In the genomic region with DNA sequence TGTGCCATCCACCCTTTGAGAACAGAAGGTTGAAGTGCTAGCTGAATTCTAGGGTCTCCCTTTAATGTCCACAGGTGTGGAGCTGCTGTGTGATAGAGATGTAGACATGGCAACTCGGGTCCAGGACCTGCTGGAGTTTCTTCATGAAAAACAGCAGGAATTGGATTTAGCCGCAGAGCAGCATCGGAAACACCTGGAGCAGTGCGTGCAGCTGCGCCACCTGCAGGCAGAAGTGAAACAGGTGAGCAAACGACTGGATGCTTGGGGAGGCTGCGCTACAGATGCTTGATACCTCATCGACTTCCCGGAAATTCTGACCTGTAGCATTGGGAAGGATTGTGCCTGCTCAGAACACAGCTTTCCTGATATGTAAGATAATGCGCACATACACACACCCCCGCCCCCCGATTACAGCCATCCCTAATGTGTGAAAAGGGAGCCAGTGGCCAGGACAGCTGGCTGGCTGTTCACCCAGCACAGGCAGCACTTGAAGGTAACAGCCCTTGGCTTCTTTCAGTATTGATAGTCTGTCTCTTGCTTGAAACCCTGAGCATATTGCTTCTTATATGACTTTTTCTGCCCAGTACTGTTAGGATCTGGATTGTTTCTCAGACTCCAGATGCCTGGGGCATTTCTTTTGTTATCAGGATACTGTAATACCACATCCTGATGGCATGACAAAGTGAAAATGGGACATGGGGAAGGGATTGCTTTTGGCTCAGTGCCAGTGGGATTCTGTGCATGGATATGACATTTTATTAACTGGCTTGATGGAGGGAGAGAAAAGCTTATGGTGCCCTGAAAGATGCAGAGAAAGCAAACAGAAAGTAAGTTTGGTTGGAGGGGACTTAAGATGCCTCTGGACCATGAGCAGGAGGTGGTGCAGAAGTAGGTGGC, we compare ENCODE assay signal across 8 cellular contexts.
A peak's percentile ranks its signal among the peaks of the same experiment; 100 is the strongest.
DNase-seq lines count a peak whose midpoint lies in the region; ATAC-seq, FAIRE-seq and TF ChIP-seq lines count a peak whose summit lies in the region.

No MANE protein-coding gene starts in this region.

- H3K4me3 Mint-ChIP-seq in osteocyte (ENCODE audit: unreplicated experiment) = no peak overlapping the region

- no peaks in the 10 kb centered on the region for H3K27me3 ChIP-seq in bronchial epithelial cell (ENCODE audit: control insufficient read depth, insufficient read depth, low read length)

- peaks cover 4% of the 10 kb centered on the region for H3K4me1 Mint-ChIP-seq in osteocyte (ENCODE audit: unreplicated experiment)

- peaks cover 69% of the 10 kb centered on the region for H3K36me3 Mint-ChIP-seq in osteocyte (ENCODE audit: unreplicated experiment)

- H3K4me3 ChIP-seq in bronchial epithelial cell (ENCODE audit: low read depth, low read length) = no peak overlapping the region

- no peaks in the 10 kb centered on the region for H3K9me3 Mint-ChIP-seq in osteocyte (ENCODE audit: unreplicated experiment)

- peak overlapping the region; percentile 47 for H3K27ac Mint-ChIP-seq in osteocyte (ENCODE audit: unreplicated experiment)

- H3K27me3 Mint-ChIP-seq in osteocyte (ENCODE audit: unreplicated experiment) = no peaks in the 10 kb centered on the region

- TF ChIP-seq CTCF in bronchial epithelial cell (IDR thresholded peaks at IDR 0.05; ENCODE audit: insufficient read depth, low read length, severe bottlenecking) = peak; percentile 86
- peak; percentile 57 for TF ChIP-seq CTCF in osteocyte (IDR thresholded peaks at IDR 0.05)

- no peak for ATAC-seq in HG03159 (IDR thresholded peaks at IDR 0.05; ENCODE audit: unreplicated experiment)
- ATAC-seq in GM18519 (IDR thresholded peaks at IDR 0.05; ENCODE audit: low FRiP score, unreplicated experiment) = no peak

- no peak for FAIRE-seq in bronchial epithelial cell (lab: Jason Lieb, UNC)

- DNase-seq in NCI-H2029 (lab: John Stamatoyannopoulos, UW) = peak; percentile 17
- DNase-seq in NCI-H2029 treated with DMSO at 0.1 percent for 48 hours (lab: John Stamatoyannopoulos, UW) = no peak
- DNase-seq in NCI-H2227 (lab: John Stamatoyannopoulos, UW; ENCODE audit: unreplicated experiment) = peak; percentile 63
- DNase-seq in bronchial epithelial cell (ENCODE audit: low read depth) = peak; percentile 37
- DNase-seq in osteocyte (ENCODE audit: extremely low spot score, unreplicated experiment) = no peak
- no peak for DNase-seq in NCI-H1930 (lab: John Stamatoyannopoulos, UW)

- peaks cover 32% of the 10 kb centered on the region for H3K36me3 ChIP-seq in bronchial epithelial cell (ENCODE audit: control insufficient read depth, insufficient read depth, low read length)

Comparison
In these comparisons a context has a peak if more than half of its experiments do, and no peak if none do; other contexts are left out.
1. DNase-seq: peak in NCI-H2029 (single experiment), NCI-H2227 (single experiment) and bronchial epithelial cell (single experiment); none in NCI-H2029 treated with DMSO at 0.1 percent for 48 hours (single experiment), osteocyte (single experiment) and NCI-H1930 (0 of 2).